Comparison of ENCODE assay signal across 8 cellular contexts in genomic region chr9:113059581-113060284, GRCh38. TPM values are rescaled to one million over a fixed set of nuclear protein-coding genes. Genes with fewer than 3 reads are reported as not detected.
A peak's percentile ranks its signal among the peaks of the same experiment; 100 is the strongest.
DNase-seq lines count a peak whose midpoint lies in the region; FAIRE-seq and TF ChIP-seq lines count a peak whose summit lies in the region.
"Not testable (repeated sequence)": the region's sequence is repeated elsewhere in the genome, so short reads cannot be mapped to it uniquely, and the experiment has no call there.

No MANE protein-coding gene starts in this region.

- peak; percentile 38 for DNase-seq in D341Med (ENCODE audit: low spot score)
- peak; percentile 22 for DNase-seq in HuH-7.5 (ENCODE audit: low spot score)
- peak; percentile 49 for DNase-seq in RPMI7951 (ENCODE audit: low read depth)
- peak; percentile 26 for DNase-seq in activated T-cell treated with anti-CD3 and anti-CD28 coated beads, Interleukin-2, amount 50 U/mL, for 24 hours
- DNase-seq in chondrocyte (ENCODE audit: low spot score), result peak; percentile 97
- DNase-seq in kidney epithelial cell (ENCODE audit: low read depth); skeletal muscle cell (ENCODE audit: low read depth): not testable (repeated sequence)
- peak; percentile 12 for DNase-seq in urothelium cell line (ENCODE audit: low spot score)

- peaks cover 18% of the 10 kb centered on the region for H3K27me3 Mint-ChIP-seq in activated T-cell treated with anti-CD3 and anti-CD28 coated beads, Interleukin-2, amount 50 U/mL, for 24 hours
- H3K27me3 Mint-ChIP-seq in chondrocyte (ENCODE audit: low read depth), result not testable (repeated sequence)

- not testable (repeated sequence) for H3K4me3 Mint-ChIP-seq in activated T-cell treated with anti-CD3 and anti-CD28 coated beads, Interleukin-2, amount 50 U/mL, for 24 hours; chondrocyte (ENCODE audit: unreplicated experiment)

- not testable (repeated sequence) for H3K4me1 Mint-ChIP-seq in activated T-cell treated with anti-CD3 and anti-CD28 coated beads, Interleukin-2, amount 50 U/mL, for 24 hours (ENCODE audit: low read depth); chondrocyte (ENCODE audit: low read depth)

- H3K27ac Mint-ChIP-seq in activated T-cell treated with anti-CD3 and anti-CD28 coated beads, Interleukin-2, amount 50 U/mL, for 24 hours; chondrocyte (ENCODE audit: unreplicated experiment): not testable (repeated sequence)

- not testable (repeated sequence) for H3K36me3 Mint-ChIP-seq in activated T-cell treated with anti-CD3 and anti-CD28 coated beads, Interleukin-2, amount 50 U/mL, for 24 hours (ENCODE audit: low read depth); chondrocyte (ENCODE audit: low read depth)

- not testable (repeated sequence) for FAIRE-seq in urothelium cell line (lab: Jason Lieb, UNC)

- peaks cover 11% of the 10 kb centered on the region for H3K9me3 Mint-ChIP-seq in activated T-cell treated with anti-CD3 and anti-CD28 coated beads, Interleukin-2, amount 50 U/mL, for 24 hours
- not testable (repeated sequence) for H3K9me3 Mint-ChIP-seq in chondrocyte (ENCODE audit: low read depth)

- TF ChIP-seq CTCF in chondrocyte (IDR thresholded peaks at IDR 0.05); kidney epithelial cell (IDR thresholded peaks at IDR 0.05; ENCODE audit: insufficient read depth, low read length, poor library complexity, severe bottlenecking): not testable (repeated sequence)

- H3K27me3 ChIP-seq in kidney epithelial cell (ENCODE audit: control insufficient read depth, insufficient read depth, low read length), result peaks cover 29% of the 10 kb centered on the region

- H3K4me3 ChIP-seq in kidney epithelial cell (ENCODE audit: low read depth, low read length) (peak overlapping the region; percentile 13), skeletal muscle cell (ENCODE audit: low read depth, low read length) (peak overlapping the region; percentile 25)

- not testable (repeated sequence) for H3K36me3 ChIP-seq in kidney epithelial cell (ENCODE audit: control insufficient read depth, insufficient read depth, low read length)

RNA-seq across cellular contexts. Expression of gene ZFP37, which starts 3.2 kb away (rescaled TPM):
- 5.1 and 6.0 TPM in 2 replicates for total RNA-seq in RPMI7951 (2014; rRNA removed; shearing (Covaris generic))
- 3.3 to 4.3 TPM (median 3.6 TPM) in 3 replicates for total RNA-seq in chondrocyte
- total RNA-seq in kidney epithelial cell, result 0.58 and 0.68 TPM in 2 replicates

RNA-seq across cellular contexts. Expression of gene ZNF883, which starts 47.7 kb away (rescaled TPM):
- total RNA-seq in RPMI7951 (2014; rRNA removed; shearing (Covaris generic)), result 1.8 and 4.2 TPM in 2 replicates
- total RNA-seq in chondrocyte (3.3 to 5.8 TPM (median 4.5 TPM) in 3 replicates), kidney epithelial cell (2.7 and 3.0 TPM in 2 replicates)
